23 cellular contexts compared by ENCODE assay signal in the genomic region with DNA sequence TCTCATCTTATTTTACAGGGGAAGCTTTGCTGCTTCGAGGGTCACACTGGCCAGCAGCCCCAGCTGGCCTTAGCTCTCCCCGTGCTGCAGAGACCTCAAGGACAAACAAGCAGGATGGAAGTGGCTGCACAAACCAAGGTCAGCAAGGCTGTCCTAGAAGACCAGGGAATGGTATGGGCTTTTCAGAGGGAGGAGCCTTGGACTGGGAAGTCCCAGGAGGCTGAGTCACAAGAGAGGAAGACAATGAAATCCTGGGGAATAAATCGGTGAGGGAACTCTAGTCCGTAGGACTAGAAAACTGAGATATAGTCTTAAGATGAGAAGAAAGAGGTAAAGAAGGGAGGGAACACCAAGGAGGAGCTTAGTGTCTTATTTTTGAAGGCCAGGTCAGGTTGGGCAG. TPM values are rescaled to one million over a fixed set of nuclear protein-coding genes. Genes with fewer than 3 reads are reported as not detected.
DNase-seq lines count a peak whose midpoint lies in the region; ATAC-seq and TF ChIP-seq lines count a peak whose summit lies in the region.
"Had no signal": no experiment of that assay in that cellular context is flagged by ENCODE, and none has a peak within 500 bp of the region (broad histone marks: within the 10 kb centered on the region; RNA-seq: fewer than 3 reads in every experiment).

No MANE protein-coding gene starts in this region.

- H3K18ac ChIP-seq in trophoblast cell (ENCODE audit: low read length): no peak overlapping the region

- H3K9ac ChIP-seq in trophoblast cell (ENCODE audit: low read length) (no peak overlapping the region), SK-N-SH (no peak overlapping the region)

- no peak for TF ChIP-seq EP300 in SK-N-SH (IDR thresholded peaks at IDR 0.05; ENCODE audit: borderline replicate concordance in 1 of 2, low read depth in 1 of 2, low read length in 1 of 2)
- TF ChIP-seq EP300 in upper lobe of left lung (IDR thresholded peaks at IDR 0.05): no peak

- H3K14ac ChIP-seq in trophoblast cell (ENCODE audit: low read length): no peak overlapping the region

- H2AFZ ChIP-seq in trophoblast cell (ENCODE audit: insufficient read depth, low read length, poor library complexity): no peak overlapping the region
- H2AFZ ChIP-seq in SK-N-SH (ENCODE audit: low read depth): no peak overlapping the region
- H2AFZ ChIP-seq: GM23338 had no signal

- TF ChIP-seq CTCF in foreskin keratinocyte (conservative IDR thresholded peaks at IDR 0.05) (no peak), SK-N-SH (IDR thresholded peaks at IDR 0.05) (no peak), upper lobe of left lung (IDR thresholded peaks at IDR 0.05) (no peak)

- H3F3A ChIP-seq in SK-N-SH (replicated peaks; ENCODE audit: insufficient read depth): no peaks in the 10 kb centered on the region

- no peak overlapping the region for H2AK5ac ChIP-seq in trophoblast cell (ENCODE audit: low read length)

- ATAC-seq in foreskin keratinocyte (peak; percentile 63), upper lobe of left lung (ENCODE audit: low FRiP score in 2 of 2) (no peak)
- ATAC-seq: GM12878, GM23338 had no signal

- DNase-seq in Daoy (ENCODE audit: low read depth): peak; percentile 18
- peak; percentile 40 for DNase-seq in M059J (ENCODE audit: low read depth)
- no peak for DNase-seq in foreskin keratinocyte
- DNase-seq in trophoblast cell: no peak
- no peak for DNase-seq in NCI-H2171 (lab: John Stamatoyannopoulos, UW)
- DNase-seq in SK-N-SH: no peak
- no peak for DNase-seq in upper lobe of left lung
- DNase-seq: GDM1, H9, NCI-H1092, NCI-H1417 treated with DMSO at 0.1 percent for 48 hours, NCI-H1694 treated with DMSO at 0.1 percent for 48 hours, NCI-H2081, NCI-H226, NCI-H510A, NCI-H69, RPMI8226, SHP77 had no signal

- H3K79me2 ChIP-seq in trophoblast cell (ENCODE audit: control insufficient read depth, insufficient read depth, low read length, poor library complexity) (no peaks in the 10 kb centered on the region), SK-N-SH (ENCODE audit: insufficient read depth) (no peaks in the 10 kb centered on the region)

- H4K91ac ChIP-seq in trophoblast cell (ENCODE audit: low read depth, low read length): peak overlapping the region; percentile 3

- H3K27ac ChIP-seq in foreskin keratinocyte (no peak overlapping the region), trophoblast cell (ENCODE audit: low read depth, low read length) (no peak overlapping the region), SK-N-SH (ENCODE audit: low read depth in 2 of 2, low read length in 1 of 2) (no peak overlapping the region), upper lobe of left lung (no peak overlapping the region)

- no peaks in the 10 kb centered on the region for H3K9me3 ChIP-seq in trophoblast cell (ENCODE audit: insufficient read depth, low read depth, low read length)
- no peaks in the 10 kb centered on the region for H3K9me3 ChIP-seq in SK-N-SH
- H3K9me3 ChIP-seq in upper lobe of left lung: peaks cover 0 to 2% (median 0%) of the 10 kb centered on the region in 4 donors

- no peak overlapping the region for H2BK5ac ChIP-seq in trophoblast cell (ENCODE audit: low read depth, low read length, poor library complexity)

- H3K23ac ChIP-seq in trophoblast cell (ENCODE audit: low read length): no peak overlapping the region

- no peak overlapping the region for H4K8ac ChIP-seq in trophoblast cell (ENCODE audit: low read depth, low read length)

- peak overlapping the region; percentile 0 for H3K4ac ChIP-seq in trophoblast cell (ENCODE audit: low read depth, low read length)

- peak overlapping the region; percentile 28 for H2BK12ac ChIP-seq in trophoblast cell (ENCODE audit: low read length)

- H3K4me1 ChIP-seq in foreskin keratinocyte (no peaks in the 10 kb centered on the region), trophoblast cell (ENCODE audit: control insufficient read depth in 1 of 2, insufficient read depth in 2 of 2, low read length in 2 of 2) (peaks cover 7 to 8% of the 10 kb centered on the region in 2 experiments), SK-N-SH (ENCODE audit: control insufficient read depth in 1 of 2, insufficient read depth in 2 of 2, low read depth in 1 of 2, low read length in 1 of 2) (no peaks in the 10 kb centered on the region), upper lobe of left lung (no peaks in the 10 kb centered on the region)

- POLR2A ChIA-PET in SK-N-SH (lab: Yijun Ruan, JAX): no interaction called here

- H3K79me1 ChIP-seq in trophoblast cell (ENCODE audit: low read length): peaks cover 3% of the 10 kb centered on the region

- no peaks in the 10 kb centered on the region for H3K9me2 ChIP-seq in SK-N-SH

- no CpG with 5 or more reads among the region's 4 CpGs for WGBS in trophoblast cell (ENCODE audit: extremely low coverage, insufficient coverage, insufficient read length)
- 64% methylated on average over 4 of the region's 4 CpGs for WGBS in SK-N-SH (ENCODE audit: low lambda C conversion rate)
- 50 to 73% methylated on average over 4 of the region's 4 CpGs for WGBS in upper lobe of left lung, 2 donors

- H3K4me2 ChIP-seq in trophoblast cell (ENCODE audit: low read length) (no peak overlapping the region), SK-N-SH (no peak overlapping the region)
- H3K4me2 ChIP-seq: GM23338 had no signal

- no peaks in the 10 kb centered on the region for H4K20me1 ChIP-seq in SK-N-SH (ENCODE audit: insufficient read depth)

- no peaks in the 10 kb centered on the region for H3K36me3 ChIP-seq in trophoblast cell (ENCODE audit: control insufficient read depth in 1 of 2, insufficient read depth in 2 of 2, low read length in 2 of 2)
- H3K36me3 ChIP-seq in SK-N-SH (replicated peaks in 1 of 2; ENCODE audit: control insufficient read depth in 1 of 2, insufficient read depth in 2 of 2, low read length in 1 of 2): no peaks in the 10 kb centered on the region
- H3K36me3 ChIP-seq in upper lobe of left lung: no peaks in the 10 kb centered on the region

- H3K27me3 ChIP-seq in foreskin keratinocyte (no peaks in the 10 kb centered on the region), trophoblast cell (ENCODE audit: insufficient read depth, low read length) (no peaks in the 10 kb centered on the region), SK-N-SH (ENCODE audit: insufficient read depth) (no peaks in the 10 kb centered on the region), upper lobe of left lung (no peaks in the 10 kb centered on the region)

- H3K4me3 ChIP-seq in trophoblast cell (ENCODE audit: low read depth, low read length) (no peak overlapping the region), SK-N-SH (ENCODE audit: low read depth in 2 of 2, low read length in 1 of 2) (no peak overlapping the region), upper lobe of left lung (no peak overlapping the region)
- H3K4me3 ChIP-seq: GM12878, GM23338 had no signal

- CTCF ChIA-PET in SK-N-SH (lab: Yijun Ruan, JAX): interaction anchor here (1.0 to 1.4 kb wide), 2 partner anchors 16 to 23 kb away, joined by 4 to 8 read pairs; a partner anchor contains a TSS

- TF ChIP-seq POLR2A in upper lobe of left lung (IDR thresholded peaks at IDR 0.05): no peak

- H4K12ac ChIP-seq in trophoblast cell (ENCODE audit: low read depth, low read length): no peak overlapping the region

- no peak for TF ChIP-seq RAD21 in SK-N-SH (IDR thresholded peaks at IDR 0.05; ENCODE audit: low read length)

- H2BK120ac ChIP-seq in trophoblast cell (ENCODE audit: insufficient read depth, low read length, poor library complexity): no peak overlapping the region

TF ChIP-seq in SK-N-SH, 30 proteins besides CTCF, POLR2A, EP300 and RAD21:
- TF ChIP-seq, protein P1, sequence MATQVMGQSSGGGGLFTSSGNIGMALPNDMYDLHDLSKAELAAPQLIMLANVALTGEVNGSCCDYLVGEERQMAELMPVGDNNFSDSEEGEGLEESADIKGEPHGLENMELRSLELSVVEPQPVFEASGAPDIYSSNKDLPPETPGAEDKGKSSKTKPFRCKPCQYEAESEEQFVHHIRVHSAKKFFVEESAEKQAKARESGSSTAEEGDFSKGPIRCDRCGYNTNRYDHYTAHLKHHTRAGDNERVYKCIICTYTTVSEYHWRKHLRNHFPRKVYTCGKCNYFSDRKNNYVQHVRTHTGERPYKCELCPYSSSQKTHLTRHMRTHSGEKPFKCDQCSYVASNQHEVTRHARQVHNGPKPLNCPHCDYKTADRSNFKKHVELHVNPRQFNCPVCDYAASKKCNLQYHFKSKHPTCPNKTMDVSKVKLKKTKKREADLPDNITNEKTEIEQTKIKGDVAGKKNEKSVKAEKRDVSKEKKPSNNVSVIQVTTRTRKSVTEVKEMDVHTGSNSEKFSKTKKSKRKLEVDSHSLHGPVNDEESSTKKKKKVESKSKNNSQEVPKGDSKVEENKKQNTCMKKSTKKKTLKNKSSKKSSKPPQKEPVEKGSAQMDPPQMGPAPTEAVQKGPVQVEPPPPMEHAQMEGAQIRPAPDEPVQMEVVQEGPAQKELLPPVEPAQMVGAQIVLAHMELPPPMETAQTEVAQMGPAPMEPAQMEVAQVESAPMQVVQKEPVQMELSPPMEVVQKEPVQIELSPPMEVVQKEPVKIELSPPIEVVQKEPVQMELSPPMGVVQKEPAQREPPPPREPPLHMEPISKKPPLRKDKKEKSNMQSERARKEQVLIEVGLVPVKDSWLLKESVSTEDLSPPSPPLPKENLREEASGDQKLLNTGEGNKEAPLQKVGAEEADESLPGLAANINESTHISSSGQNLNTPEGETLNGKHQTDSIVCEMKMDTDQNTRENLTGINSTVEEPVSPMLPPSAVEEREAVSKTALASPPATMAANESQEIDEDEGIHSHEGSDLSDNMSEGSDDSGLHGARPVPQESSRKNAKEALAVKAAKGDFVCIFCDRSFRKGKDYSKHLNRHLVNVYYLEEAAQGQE (IDR thresholded peaks at IDR 0.05; ENCODE audit: low read depth, low read length): no peak

RNA-seq across cellular contexts. Expression of a gene that starts 15.7 kb away (rescaled TPM):
- total RNA-seq in Daoy (2014; rRNA removed; shearing (Covaris generic)): 0.74 and 2.0 TPM in 2 replicates
- total RNA-seq in M059J (2014; rRNA removed; shearing (Covaris generic)): 0.15 and 0.86 TPM in 2 replicates
- total RNA-seq in foreskin keratinocyte (1.1 and 1.5 TPM in 2 replicates), upper lobe of left lung (1 to 10 TPM in 3 of 6 donors, not detected in 3; 1.1 to 8.4 (median 1.6) TPM)
- polyA plus RNA-seq in foreskin keratinocyte (1.1 and 1.4 TPM in 2 replicates), SK-N-SH (2012; rRNA removed) (1.1 and 1.4 TPM in 2 replicates)
- polyA plus RNA-seq in trophoblast cell (2013): 0.22 TPM in 2 replicates
- 0.75 and 0.93 TPM in 2 replicates for polyA plus RNA-seq in SK-N-SH (2012; cell fraction: cytosol; rRNA removed)
- 0.44 and 0.83 TPM in 2 replicates for polyA plus RNA-seq in SK-N-SH (2012; cell fraction: nucleus; rRNA removed)
- total RNA-seq: B cell, GM12878, SK-MEL-5 had no signal
- polyA plus RNA-seq: CD14-positive monocyte, GM12878 had no signal

Comparison
In these comparisons a context has a peak if more than half of its experiments do, and no peak if none do; other contexts are left out.
1. DNase-seq: peak in Daoy (single experiment) and M059J (single experiment); none in foreskin keratinocyte (0 of 2), trophoblast cell (0 of 2), NCI-H2171 (single experiment), SK-N-SH (single experiment) and upper lobe of left lung (0 of 2).